In the genomic region with DNA sequence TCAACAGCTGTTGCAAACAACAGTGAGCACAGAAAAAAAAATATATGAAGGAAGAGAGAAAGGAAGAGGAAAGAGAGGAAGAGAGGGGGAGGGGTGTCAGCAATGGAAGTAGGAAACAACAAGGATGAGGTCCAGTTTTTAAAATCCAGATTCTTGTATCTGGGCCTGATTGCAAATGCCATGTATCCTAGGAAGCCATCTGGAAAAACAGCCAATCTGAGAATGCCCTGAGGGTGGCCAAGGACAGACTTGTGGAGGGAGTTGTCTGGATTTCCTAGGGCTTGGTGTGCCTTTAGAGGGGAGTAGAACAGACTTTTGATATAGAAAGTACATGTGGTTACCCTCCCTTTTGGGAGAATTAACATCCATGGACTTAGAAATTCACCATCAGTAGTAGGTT, we compare ENCODE assay signal across 19 cellular contexts. TPM values are rescaled to one million over a fixed set of nuclear protein-coding genes. Genes with fewer than 3 reads are reported as not detected.
DNase-seq lines count a peak whose midpoint lies in the region; ATAC-seq lines count a peak whose summit lies in the region.
"Had no signal": no experiment of that assay in that cellular context is flagged by ENCODE, and none has a peak within 500 bp of the region (broad histone marks: within the 10 kb centered on the region; RNA-seq: fewer than 3 reads in every experiment).

No MANE protein-coding gene starts in this region.

- POLR2A ChIA-PET in naive thymus-derived CD4-positive, alpha-beta T cell (lab: Charles Lee): no interaction called here

- H3K4me1 ChIP-seq in naive thymus-derived CD4-positive, alpha-beta T cell (ENCODE audit: control insufficient read depth in 2 of 2, insufficient read depth in 2 of 2, low read length in 2 of 2): no peaks in the 10 kb centered on the region
- H3K4me1 ChIP-seq: ascending aorta, Peyer's patch had no signal

- H3K36me3 ChIP-seq in naive thymus-derived CD4-positive, alpha-beta T cell (ENCODE audit: control insufficient read depth in 2 of 3, insufficient read depth in 3 of 3, low read length in 3 of 3): no peaks in the 10 kb centered on the region
- H3K36me3 ChIP-seq: ascending aorta, neural progenitor cell, Peyer's patch had no signal

- CTCF ChIA-PET in naive thymus-derived CD4-positive, alpha-beta T cell (lab: Charles Lee): no interaction called here

- no peak overlapping the region for H3K4me3 Mint-ChIP-seq in stimulated activated effector memory CD8-positive, alpha-beta T cell treated with anti-CD3 and anti-CD28 coated beads, Interleukin-12 subunit alpha, Interleukin-12 subunit beta, amount 100 ng/mL, for 72 hours
- H3K4me3 Mint-ChIP-seq in naive thymus-derived CD4-positive, alpha-beta T cell: no peak overlapping the region
- no peak overlapping the region for H3K4me3 Mint-ChIP-seq in activated T-helper 2 cell treated with anti-CD3 and anti-CD28 coated beads, Interferon-gamma antibody, Interleukin-2, Interleukin-4, amounts not matched to agents 10 μg/mL and 5 μg/mL and 100 μg/mL, durations not matched to agents 14 hours and 24 hours and 36 hours (ENCODE audit: low read depth)
- H3K4me3 Mint-ChIP-seq: activated CD4-positive, alpha-beta memory T cell treated with anti-CD3 and anti-CD28 coated beads, Interleukin-2, amount 10 ng/mL, durations not matched to agents 7 days and 5 days; neural progenitor cell had no signal

- H3K27me3 Mint-ChIP-seq in naive thymus-derived CD4-positive, alpha-beta T cell: no peaks in the 10 kb centered on the region
- no peaks in the 10 kb centered on the region for H3K27me3 Mint-ChIP-seq in activated T-helper 2 cell treated with anti-CD3 and anti-CD28 coated beads, Interferon-gamma antibody, Interleukin-2, Interleukin-4, amounts not matched to agents 10 μg/mL and 5 μg/mL and 100 μg/mL, durations not matched to agents 14 hours and 24 hours and 36 hours (ENCODE audit: low read depth)
- H3K27me3 Mint-ChIP-seq: activated CD4-positive, alpha-beta memory T cell treated with anti-CD3 and anti-CD28 coated beads, Interleukin-2, amount 10 ng/mL, durations not matched to agents 7 days and 5 days had no signal

- H3K36me3 Mint-ChIP-seq in stimulated activated effector memory CD8-positive, alpha-beta T cell treated with anti-CD3 and anti-CD28 coated beads, Interleukin-12 subunit alpha, Interleukin-12 subunit beta, amount 100 ng/mL, for 72 hours: no peaks in the 10 kb centered on the region
- H3K36me3 Mint-ChIP-seq in naive thymus-derived CD4-positive, alpha-beta T cell: peaks cover 0 to 20% (median 0%) of the 10 kb centered on the region in 5 donors
- no peaks in the 10 kb centered on the region for H3K36me3 Mint-ChIP-seq in activated T-helper 2 cell treated with anti-CD3 and anti-CD28 coated beads, Interferon-gamma antibody, Interleukin-2, Interleukin-4, amounts not matched to agents 10 μg/mL and 5 μg/mL and 100 μg/mL, durations not matched to agents 14 hours and 24 hours and 36 hours (ENCODE audit: low read depth)
- H3K36me3 Mint-ChIP-seq: neural progenitor cell had no signal

- no peak overlapping the region for H3K27ac ChIP-seq in naive thymus-derived CD4-positive, alpha-beta T cell (ENCODE audit: low read depth, low read length)
- H3K27ac ChIP-seq: ascending aorta, neural progenitor cell, SK-N-MC, testis had no signal

- no peaks in the 10 kb centered on the region for H3K9me3 ChIP-seq in naive thymus-derived CD4-positive, alpha-beta T cell (ENCODE audit: control insufficient read depth in 2 of 3, low read length in 3 of 3)
- H3K9me3 ChIP-seq: ascending aorta, Peyer's patch, testis had no signal

- intact Hi-C loops in naive thymus-derived CD4-positive, alpha-beta T cell (cut with micrococcal nuclease): no loop called here
- intact Hi-C loops in posterior cingulate gyrus (cut with DNase I): loop anchor here (10.0 kb wide), 1 partner anchor 66 kb away; no protein-coding TSS in a partner anchor
- intact Hi-C loops in activated T-helper 2 cell treated with anti-CD3 and anti-CD28 coated beads, Interferon-gamma antibody, Interleukin-2, Interleukin-4, amounts not matched to agents 10 μg/mL and 5 μg/mL and 100 μg/mL, durations not matched to agents 14 hours and 24 hours and 36 hours (cut with micrococcal nuclease): no loop called here

- no peak for ATAC-seq in stimulated activated effector memory CD8-positive, alpha-beta T cell treated with anti-CD3 and anti-CD28 coated beads, Interleukin-12 subunit alpha, Interleukin-12 subunit beta, amount 100 ng/mL, for 72 hours
- no peak for ATAC-seq in naive thymus-derived CD4-positive, alpha-beta T cell

- H3K4me3 ChIP-seq in naive thymus-derived CD4-positive, alpha-beta T cell (ENCODE audit: low read length): no peak overlapping the region
- H3K4me3 ChIP-seq: ascending aorta, neural progenitor cell, Peyer's patch, SK-N-MC, testis had no signal

- no peaks in the 10 kb centered on the region for H3K9me3 Mint-ChIP-seq in stimulated activated effector memory CD8-positive, alpha-beta T cell treated with anti-CD3 and anti-CD28 coated beads, Interleukin-12 subunit alpha, Interleukin-12 subunit beta, amount 100 ng/mL, for 72 hours
- H3K9me3 Mint-ChIP-seq in naive thymus-derived CD4-positive, alpha-beta T cell: no peaks in the 10 kb centered on the region
- H3K9me3 Mint-ChIP-seq in activated T-helper 2 cell treated with anti-CD3 and anti-CD28 coated beads, Interferon-gamma antibody, Interleukin-2, Interleukin-4, amounts not matched to agents 10 μg/mL and 5 μg/mL and 100 μg/mL, durations not matched to agents 14 hours and 24 hours and 36 hours: no peaks in the 10 kb centered on the region
- H3K9me3 Mint-ChIP-seq: activated CD4-positive, alpha-beta memory T cell treated with anti-CD3 and anti-CD28 coated beads, Interleukin-2, amount 10 ng/mL, durations not matched to agents 7 days and 5 days; neural progenitor cell had no signal

- H3K27me3 ChIP-seq in naive thymus-derived CD4-positive, alpha-beta T cell (ENCODE audit: control insufficient read depth in 2 of 2, insufficient read depth in 2 of 2, low read length in 2 of 2): no peaks in the 10 kb centered on the region
- H3K27me3 ChIP-seq: ascending aorta, neural progenitor cell, Peyer's patch, testis had no signal

- peak overlapping the region; percentile 58 for H3K27ac Mint-ChIP-seq in stimulated activated effector memory CD8-positive, alpha-beta T cell treated with anti-CD3 and anti-CD28 coated beads, Interleukin-12 subunit alpha, Interleukin-12 subunit beta, amount 100 ng/mL, for 72 hours
- H3K27ac Mint-ChIP-seq in naive thymus-derived CD4-positive, alpha-beta T cell: peak overlapping the region in 1 of 9 donors; percentile 57
- H3K27ac Mint-ChIP-seq in activated T-helper 2 cell treated with anti-CD3 and anti-CD28 coated beads, Interferon-gamma antibody, Interleukin-2, Interleukin-4, amounts not matched to agents 10 μg/mL and 5 μg/mL and 100 μg/mL, durations not matched to agents 14 hours and 24 hours and 36 hours: no peak overlapping the region
- H3K27ac Mint-ChIP-seq: activated CD4-positive, alpha-beta memory T cell treated with anti-CD3 and anti-CD28 coated beads, Interleukin-2, amount 10 ng/mL, durations not matched to agents 7 days and 5 days had no signal

- DNase-seq in Daoy (ENCODE audit: low read depth) (peak; percentile 17), RPMI7951 (ENCODE audit: low read depth) (peak; percentile 84), fibroblast of peridontal ligament (ENCODE audit: extremely low read depth) (peak; percentile 16), posterior cingulate gyrus (no peak), NCI-H128 (lab: John Stamatoyannopoulos, UW; ENCODE audit: unreplicated experiment) (no peak)
- no peak for DNase-seq in stimulated activated effector memory CD8-positive, alpha-beta T cell treated with anti-CD3 and anti-CD28 coated beads, Interleukin-12 subunit alpha, Interleukin-12 subunit beta, amount 100 ng/mL, for 72 hours (ENCODE audit: low spot score in 2 of 2)
- DNase-seq in naive thymus-derived CD4-positive, alpha-beta T cell: no peak
- DNase-seq in activated T-helper 2 cell treated with anti-CD3 and anti-CD28 coated beads, Interferon-gamma antibody, Interleukin-2, Interleukin-4, amounts not matched to agents 10 μg/mL and 5 μg/mL and 100 μg/mL, durations not matched to agents 14 hours and 24 hours and 36 hours (ENCODE audit: low spot score): no peak
- DNase-seq: activated CD4-positive, alpha-beta memory T cell treated with anti-CD3 and anti-CD28 coated beads, Interleukin-2, amount 10 ng/mL, durations not matched to agents 7 days and 5 days; activated CD4-positive, CD25-positive, alpha-beta regulatory T cell; activated naive CD4-positive, alpha-beta T cell; Calu3; H7; NCI-H146; Peyer's patch; testis had no signal

- H3K4me1 Mint-ChIP-seq in stimulated activated effector memory CD8-positive, alpha-beta T cell treated with anti-CD3 and anti-CD28 coated beads, Interleukin-12 subunit alpha, Interleukin-12 subunit beta, amount 100 ng/mL, for 72 hours: peaks cover 32% of the 10 kb centered on the region
- peaks cover 0 to 15% (median 6%) of the 10 kb centered on the region in 7 donors for H3K4me1 Mint-ChIP-seq in naive thymus-derived CD4-positive, alpha-beta T cell
- H3K4me1 Mint-ChIP-seq in activated T-helper 2 cell treated with anti-CD3 and anti-CD28 coated beads, Interferon-gamma antibody, Interleukin-2, Interleukin-4, amounts not matched to agents 10 μg/mL and 5 μg/mL and 100 μg/mL, durations not matched to agents 14 hours and 24 hours and 36 hours (ENCODE audit: low read depth): peaks cover 10% of the 10 kb centered on the region

RNA-seq across cellular contexts. Expression of a gene that starts 47.1 kb away (rescaled TPM):
- total RNA-seq in Daoy (2014; rRNA removed; shearing (Covaris generic)): 4.6 and 4.9 TPM in 2 replicates
- total RNA-seq in RPMI7951 (2014; rRNA removed; shearing (Covaris generic)): 28.2 and 30.2 TPM in 2 replicates
- 10 to 100 TPM; 18.5 to 37.9 (median 20.4) TPM for total RNA-seq in naive thymus-derived CD4-positive, alpha-beta T cell
- polyA plus RNA-seq in naive thymus-derived CD4-positive, alpha-beta T cell: 1 to 10 TPM; 1.4 to 2.3 TPM
- 21.5 TPM in 2 replicates for total RNA-seq in activated T-helper 2 cell treated with anti-CD3 and anti-CD28 coated beads, Interferon-gamma antibody, Interleukin-2, Interleukin-4, amounts not matched to agents 10 μg/mL and 5 μg/mL and 100 μg/mL, durations not matched to agents 14 hours and 24 hours and 36 hours

Comparison
In these comparisons a context has a peak if more than half of its experiments do, and no peak if none do; other contexts are left out.
1. DNase-seq: peak in Daoy (single experiment), RPMI7951 (single experiment) and fibroblast of peridontal ligament (single experiment); none in stimulated activated effector memory CD8-positive, alpha-beta T cell treated with anti-CD3 and anti-CD28 coated beads, Interleukin-12 subunit alpha, Interleukin-12 subunit beta, amount 100 ng/mL, for 72 hours (0 of 2), naive thymus-derived CD4-positive, alpha-beta T cell (0 of 9), posterior cingulate gyrus (0 of 10), activated T-helper 2 cell treated with anti-CD3 and anti-CD28 coated beads, Interferon-gamma antibody, Interleukin-2, Interleukin-4, amounts not matched to agents 10 μg/mL and 5 μg/mL and 100 μg/mL, durations not matched to agents 14 hours and 24 hours and 36 hours (single experiment) and NCI-H128 (single experiment).